In genomic region chr3:124967964-124968363, GRCh38 we compare ENCODE assay signal across 1 cellular context.
TF ChIP-seq lines count a peak whose summit lies in the region.

No MANE protein-coding gene starts in this region.

TF ChIP-seq in HepG2, 621 proteins besides CTCF, POLR2A, EP300 and RAD21:
- TF ChIP-seq ZC3H13 (CRISPR knock-in tag; IDR thresholded peaks at IDR 0.05), result 0 out of 2 replicates have a peak, but pooled peaks have one; percentile 49
- TF ChIP-seq ZSCAN22 (CRISPR knock-in tag; IDR thresholded peaks at IDR 0.05), result no peak
- peak; percentile 70 for TF ChIP-seq AGO2 (optimal IDR thresholded peaks at IDR 0.05; ENCODE audit: low read depth, low read length)
- TF ChIP-seq RBM22 (optimal IDR thresholded peaks at IDR 0.05; ENCODE audit: low read length), result peak; percentile 73
- no peak for TF ChIP-seq SP2 (CRISPR knock-in tag; IDR thresholded peaks at IDR 0.05)
